In the genomic region with DNA sequence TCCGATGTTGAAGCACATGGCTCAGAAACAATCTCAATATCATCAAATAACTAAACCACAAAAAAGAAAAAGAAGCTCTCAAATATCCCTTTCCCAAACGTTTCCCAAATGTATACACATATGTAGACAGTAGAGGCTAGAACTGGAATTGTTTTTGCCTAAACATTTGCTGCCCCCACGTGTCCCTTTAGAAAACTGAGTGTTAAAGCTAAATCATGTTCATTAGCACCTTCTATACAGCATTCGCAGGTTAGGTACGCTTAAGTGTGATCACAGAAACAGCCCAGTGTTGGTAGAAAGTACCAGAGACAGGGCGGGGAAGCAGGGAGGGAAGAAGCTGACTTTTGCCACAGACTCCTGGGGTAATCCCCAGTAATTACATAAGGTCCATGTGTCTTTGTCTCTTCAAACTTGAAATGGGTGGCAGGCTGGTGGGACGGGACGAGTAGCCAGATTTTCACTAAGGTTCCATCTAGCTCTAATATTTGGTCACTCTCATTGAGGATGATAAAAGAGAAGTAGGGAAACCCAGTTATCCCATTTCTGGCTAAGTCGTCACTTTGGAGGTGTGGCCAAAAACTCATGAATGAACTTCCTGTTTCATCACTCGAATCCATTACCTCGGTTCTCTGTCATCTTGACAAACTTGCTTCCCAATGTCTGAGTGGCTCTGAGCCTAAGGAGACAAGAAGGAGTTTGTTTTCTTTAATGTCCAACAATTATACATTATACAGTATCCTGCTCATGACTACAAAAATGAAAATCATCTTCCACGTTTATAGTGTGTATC, we compare ENCODE assay signal across 8 cellular contexts. TPM values are rescaled to one million over a fixed set of nuclear protein-coding genes. Genes with fewer than 3 reads are reported as not detected.
DNase-seq lines count a peak whose midpoint lies in the region; ATAC-seq, FAIRE-seq and TF ChIP-seq lines count a peak whose summit lies in the region.
"Had no signal": no experiment of that assay in that cellular context is flagged by ENCODE, and none has a peak within 500 bp of the region (broad histone marks: within the 10 kb centered on the region; RNA-seq: fewer than 3 reads in every experiment).

No MANE protein-coding gene starts in this region.

- no peak overlapping the region for H3K27ac Mint-ChIP-seq in brain

- H3K9me3 Mint-ChIP-seq in brain, result no peaks in the 10 kb centered on the region
- H3K9me3 Mint-ChIP-seq: central memory CD8-positive, alpha-beta T cell had no signal

- H3K4me1 Mint-ChIP-seq in brain, result peaks cover 15% of the 10 kb centered on the region

- peak overlapping the region in 2 of 5 experiments; percentile 6 to 39 for H3K4me3 Mint-ChIP-seq in brain
- H3K4me3 Mint-ChIP-seq: central memory CD8-positive, alpha-beta T cell had no signal

- ATAC-seq in HG03175 (IDR thresholded peaks at IDR 0.05; ENCODE audit: unreplicated experiment), result peak; percentile 58

- peaks cover 70% of the 10 kb centered on the region for H3K27me3 Mint-ChIP-seq in brain

- FAIRE-seq in GM19239 (lab: Jason Lieb, UNC), result peak; percentile 84

- no peaks in the 10 kb centered on the region for H3K36me3 Mint-ChIP-seq in brain

- DNase-seq in EH (ENCODE audit: low read depth) (peak; percentile 74), GM19239 (ENCODE audit: insufficient read length, low spot score) (no peak), NCI-H748 (lab: John Stamatoyannopoulos, UW; ENCODE audit: unreplicated experiment) (peak; percentile 84), medulla oblongata (ENCODE audit: extremely low spot score) (peak; percentile 77)
- DNase-seq in stimulated activated CD4-positive, alpha-beta T cell treated with anti-CD3 and anti-CD28 coated beads, Interleukin-2, amount 100 ng/mL, for 24 hours, result no peak

- peak; percentile 77 to 83 for TF ChIP-seq CTCF in brain (conservative IDR thresholded peaks at IDR 0.05)

RNA-seq across cellular contexts. Expression of gene TFAP2A, which starts 15.0 kb away (rescaled TPM):
- 18.1 TPM for polyA plus RNA-seq in brain (ENCODE audit: insufficient read depth, low read depth, low replicate concordance)

Comparison
In these comparisons a context has a peak if more than half of its experiments do, and no peak if none do; other contexts are left out.
1. DNase-seq: peak in EH (single experiment), NCI-H748 (single experiment) and medulla oblongata (single experiment); none in GM19239 (single experiment) and stimulated activated CD4-positive, alpha-beta T cell treated with anti-CD3 and anti-CD28 coated beads, Interleukin-2, amount 100 ng/mL, for 24 hours (0 of 2).